In genomic region chr11:95922536-95923440, GRCh38 we compare ENCODE assay signal across 8 cellular contexts. TPM values are rescaled to one million over a fixed set of nuclear protein-coding genes. Genes with fewer than 3 reads are reported as not detected.
A peak's percentile ranks its signal among the peaks of the same experiment; 100 is the strongest.
DNase-seq lines count a peak whose midpoint lies in the region; ATAC-seq and TF ChIP-seq lines count a peak whose summit lies in the region.

No MANE protein-coding gene starts in this region.

- no peak for TF ChIP-seq POLR2A in uterus (IDR thresholded peaks at IDR 0.05)

- WGBS in lung, 2 donors = 30 to 41% methylated on average over 9 of the region's 9 CpGs

- H3K4me1 ChIP-seq in lung (ENCODE audit: control insufficient read depth in 2 of 2, insufficient read depth in 2 of 2, low read length in 2 of 2) = peaks cover 0 to 6% of the 10 kb centered on the region in 2 donors
- no peaks in the 10 kb centered on the region for H3K4me1 ChIP-seq in uterus

- H3K4me3 ChIP-seq in astrocyte of the spinal cord (ENCODE audit: low read depth, low read length) (peak overlapping the region; percentile 85), lung (peak overlapping the region; percentile 79), uterus (peak overlapping the region; percentile 76 to 88)

- H3K9me3 ChIP-seq in lung (ENCODE audit: control insufficient read depth in 2 of 2, insufficient read depth in 1 of 2, low read length in 1 of 2) (no peaks in the 10 kb centered on the region), uterus (no peaks in the 10 kb centered on the region)

- H3K4me3 Mint-ChIP-seq in IgD-negative memory B cell = peak overlapping the region; percentile 93 to 96 (median 94)

- peak overlapping the region; percentile 17 to 94 (median 93) for H3K27ac Mint-ChIP-seq in IgD-negative memory B cell

- peaks cover 6% of the 10 kb centered on the region for H3K27me3 Mint-ChIP-seq in IgD-negative memory B cell

- H3K27ac ChIP-seq in lung (ENCODE audit: low read depth in 1 of 2, low read length in 1 of 2) = peak overlapping the region in 1 of 2 donors; percentile 88
- H3K27ac ChIP-seq in uterus = peak overlapping the region; percentile 98

- no peaks in the 10 kb centered on the region for H3K36me3 ChIP-seq in lung (ENCODE audit: control insufficient read depth in 2 of 2, insufficient read depth in 2 of 2, low read length in 2 of 2)
- H3K36me3 ChIP-seq in uterus = no peaks in the 10 kb centered on the region

- TF ChIP-seq CTCF in astrocyte of the spinal cord (IDR thresholded peaks at IDR 0.05; ENCODE audit: low read depth, low read length) = no peak
- no peak for TF ChIP-seq CTCF in lung (IDR thresholded peaks at IDR 0.05; ENCODE audit: control extremely low read depth, extremely low read depth)
- no peak for TF ChIP-seq CTCF in uterus (IDR thresholded peaks at IDR 0.05)

- no peaks in the 10 kb centered on the region for H3K9me3 Mint-ChIP-seq in IgD-negative memory B cell

- DNase-seq in AG20443 (ENCODE audit: low spot score) = peak; percentile 13
- DNase-seq in astrocyte of the spinal cord (ENCODE audit: low read depth, low spot score) = peak; percentile 27
- no peak for DNase-seq in lung (ENCODE audit: low spot score)
- DNase-seq in uterus = no peak
- DNase-seq in A172 (ENCODE audit: low spot score) = no peak
- no peak for DNase-seq in stimulated activated CD4-positive, alpha-beta T cell treated with anti-CD3 and anti-CD28 coated beads, Interleukin-2, amount 100 ng/mL, for 24 hours
- DNase-seq in stimulated activated naive CD4-positive, alpha-beta T cell (lab: John Stamatoyannopoulos, UW) = no peak

- no peaks in the 10 kb centered on the region for H3K27me3 ChIP-seq in lung (ENCODE audit: control insufficient read depth, insufficient read depth)
- H3K27me3 ChIP-seq in uterus = no peaks in the 10 kb centered on the region

- H3K36me3 Mint-ChIP-seq in IgD-negative memory B cell = no peaks in the 10 kb centered on the region

- no peak for ATAC-seq in lung (ENCODE audit: insufficient read depth, low FRiP score)

- in situ Hi-C loops in astrocyte of the spinal cord (cut with HindIII; ENCODE audit: low sequenced_read_pairs) = no loop called here

- intact Hi-C loops in uterus (cut with DNase I; ENCODE audit: low total_unique reads) = no loop called here

- peaks cover 21 to 36% (median 24%) of the 10 kb centered on the region in 3 donors for H3K4me1 Mint-ChIP-seq in IgD-negative memory B cell

RNA-seq across cellular contexts. Expression of gene MTMR2, which starts 1.1 kb away (rescaled TPM):
- polyA plus RNA-seq in IgD-negative memory B cell = 7.2 TPM
- total RNA-seq in lung = 10 to 100 TPM; 33.6 to 53.7 TPM
- 10 to 100 TPM; 11.6 to 15.1 TPM for polyA plus RNA-seq in lung
- total RNA-seq in uterus = 10 to 100 TPM; 10.9 to 45.5 (median 21.6) TPM
- 18.1 and 21.8 TPM in 2 replicates for total RNA-seq in A172 (2014; rRNA removed; shearing (Covaris generic))

Comparison
In these comparisons a context has a peak if more than half of its experiments do, and no peak if none do; other contexts are left out.
1. DNase-seq: peak in AG20443 (single experiment) and astrocyte of the spinal cord (single experiment); none in lung (single experiment), uterus (0 of 2), A172 (single experiment), stimulated activated CD4-positive, alpha-beta T cell treated with anti-CD3 and anti-CD28 coated beads, Interleukin-2, amount 100 ng/mL, for 24 hours (0 of 2) and stimulated activated naive CD4-positive, alpha-beta T cell (0 of 6).
2. Peak in every context shown above with its lines, with median percentiles within 50 percentile points of each other: H3K4me3 ChIP-seq.